In the genomic region with DNA sequence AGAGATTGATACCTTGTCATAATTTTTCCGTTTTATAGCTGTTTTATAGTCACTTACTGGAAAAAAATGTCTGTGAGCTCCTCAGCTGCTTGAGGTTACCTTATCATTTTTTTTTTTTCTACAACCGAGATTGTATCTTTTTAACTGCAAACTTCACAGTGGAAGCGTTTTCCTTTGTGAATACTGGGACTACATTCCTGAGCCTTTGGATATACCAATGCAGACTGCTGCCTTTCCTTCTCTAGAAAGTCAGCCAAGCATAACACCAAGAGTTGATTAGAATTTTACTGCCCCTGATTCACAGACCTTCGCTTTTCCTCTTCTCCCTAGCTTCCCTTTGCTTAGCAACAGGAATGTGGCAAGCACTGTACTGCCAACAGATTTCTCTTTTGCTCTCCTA, we compare ENCODE assay signal across 10 cellular contexts.
DNase-seq lines count a peak whose midpoint lies in the region; ATAC-seq and TF ChIP-seq lines count a peak whose summit lies in the region.
"Had no signal": no experiment of that assay in that cellular context is flagged by ENCODE, and none has a peak within 500 bp of the region (broad histone marks: within the 10 kb centered on the region; RNA-seq: fewer than 3 reads in every experiment).

No MANE protein-coding gene starts in this region.

- H3K36me3 ChIP-seq in GM23248 (ENCODE audit: low read depth) = no peaks in the 10 kb centered on the region
- no peaks in the 10 kb centered on the region for H3K36me3 ChIP-seq in hepatocyte (replicated peaks; ENCODE audit: insufficient read depth, low read depth)

- H3K4me1 ChIP-seq in GM23248 (ENCODE audit: insufficient read depth) (peaks cover 21% of the 10 kb centered on the region), hepatocyte (ENCODE audit: insufficient read depth) (peaks cover 8% of the 10 kb centered on the region)

- peaks cover 15% of the 10 kb centered on the region; the same call in 1 of the 2 replicates for H3F3A ChIP-seq in GM23248 (ENCODE audit: insufficient read depth)

- peak; percentile 86 for DNase-seq in GM23248
- DNase-seq in astrocyte of the spinal cord (ENCODE audit: low read depth, low spot score) = peak; percentile 87
- peak; percentile 8 for DNase-seq in hepatocyte (ENCODE audit: low spot score)
- DNase-seq in putamen (ENCODE audit: low spot score) = peak; percentile 11
- no peak for DNase-seq in SIG-M5 treated with dmso at 0.1 percent for 504 hours (lab: John Stamatoyannopoulos, UW; ENCODE audit: unreplicated experiment)
- no peak for DNase-seq in stimulated activated naive CD4-positive, alpha-beta T cell treated with Interleukin-2 at 50 U/mL for 16 hours (lab: John Stamatoyannopoulos, UW)
- DNase-seq in activated naive CD4-positive, alpha-beta T cell treated with anti-CD3 and anti-CD28 coated beads, Interleukin-2, amount 50 U/mL, for 72 hours (ENCODE audit: low spot score in 2 of 2) = no peak
- DNase-seq in stimulated activated naive CD4-positive, alpha-beta T cell (lab: John Stamatoyannopoulos, UW) = no peak
- DNase-seq: NCI-H146; stimulated activated naive CD8-positive, alpha-beta T cell treated with anti-CD3 and anti-CD28 coated beads, Interleukin-15, amount 100 ng/mL, for 72 hours had no signal

- H3K4me2 ChIP-seq in GM23248 (ENCODE audit: unreplicated experiment) = peak overlapping the region; percentile 50
- H3K4me2 ChIP-seq in hepatocyte = peak overlapping the region; percentile 6

- no peak for ATAC-seq in activated naive CD4-positive, alpha-beta T cell treated with anti-CD3 and anti-CD28 coated beads, Interleukin-2, amount 50 U/mL, for 72 hours
- ATAC-seq: stimulated activated naive CD8-positive, alpha-beta T cell treated with anti-CD3 and anti-CD28 coated beads, Interleukin-15, amount 100 ng/mL, for 72 hours had no signal

- H3K36me3 Mint-ChIP-seq in activated naive CD4-positive, alpha-beta T cell treated with anti-CD3 and anti-CD28 coated beads, Interleukin-2, amount 50 U/mL, for 72 hours = no peaks in the 10 kb centered on the region

- H4K20me1 ChIP-seq in GM23248 (ENCODE audit: insufficient read depth) (no peaks in the 10 kb centered on the region), hepatocyte (ENCODE audit: insufficient read depth, poor library complexity, severe bottlenecking) (no peaks in the 10 kb centered on the region)

- H3K27ac ChIP-seq in GM23248 (peak overlapping the region; percentile 37), hepatocyte (no peak overlapping the region)

- H3K9me3 Mint-ChIP-seq in activated naive CD4-positive, alpha-beta T cell treated with anti-CD3 and anti-CD28 coated beads, Interleukin-2, amount 50 U/mL, for 72 hours = no peaks in the 10 kb centered on the region
- H3K9me3 Mint-ChIP-seq: stimulated activated naive CD8-positive, alpha-beta T cell treated with anti-CD3 and anti-CD28 coated beads, Interleukin-15, amount 100 ng/mL, for 72 hours had no signal

- no peak overlapping the region for H2AFZ ChIP-seq in GM23248
- no peak overlapping the region for H2AFZ ChIP-seq in hepatocyte

- H3K9ac ChIP-seq in GM23248 = peak overlapping the region; percentile 28

- TF ChIP-seq CTCF in astrocyte of the spinal cord (IDR thresholded peaks at IDR 0.05; ENCODE audit: low read depth, low read length) (no peak), hepatocyte (IDR thresholded peaks at IDR 0.05; ENCODE audit: poor library complexity) (no peak)

- 21 to 30% methylated on average over 4 of the region's 4 CpGs for WGBS in GM23248 (ENCODE audit: low coverage in 1 of 2, low lambda C conversion rate in 2 of 2, missing lambda C conversion rate in 2 of 2), 2 experiments
- WGBS in hepatocyte (ENCODE audit: low lambda C conversion rate, missing lambda C conversion rate) = 21% methylated on average over 4 of the region's 4 CpGs

- no peaks in the 10 kb centered on the region for H3K9me3 ChIP-seq in GM23248 (ENCODE audit: low read depth)
- H3K9me3 ChIP-seq in hepatocyte (ENCODE audit: low read depth) = no peaks in the 10 kb centered on the region

- H3K4me3 ChIP-seq in GM23248 (peak overlapping the region; percentile 18), astrocyte of the spinal cord (ENCODE audit: low read depth, low read length) (no peak overlapping the region), hepatocyte (no peak overlapping the region)

- H3K27me3 ChIP-seq in GM23248 (replicated peaks; ENCODE audit: insufficient read depth) (no peaks in the 10 kb centered on the region), hepatocyte (no peaks in the 10 kb centered on the region)

- no peaks in the 10 kb centered on the region for H3K9me2 ChIP-seq in GM23248 (ENCODE audit: insufficient read depth)
- H3K9me2 ChIP-seq in hepatocyte (replicated peaks; ENCODE audit: insufficient read depth) = no peaks in the 10 kb centered on the region

- H3K27ac Mint-ChIP-seq in activated naive CD4-positive, alpha-beta T cell treated with anti-CD3 and anti-CD28 coated beads, Interleukin-2, amount 50 U/mL, for 72 hours = no peak overlapping the region
- H3K27ac Mint-ChIP-seq: stimulated activated naive CD8-positive, alpha-beta T cell treated with anti-CD3 and anti-CD28 coated beads, Interleukin-15, amount 100 ng/mL, for 72 hours had no signal

- H3K79me2 ChIP-seq in GM23248 (ENCODE audit: insufficient read depth) (peaks cover 12% of the 10 kb centered on the region), hepatocyte (no peaks in the 10 kb centered on the region)

- in situ Hi-C loops in GM23248 (cut with MboI) (no loop called here), astrocyte of the spinal cord (cut with HindIII; ENCODE audit: low sequenced_read_pairs) (no loop called here)

Comparison
In these comparisons a context has a peak if more than half of its experiments do, and no peak if none do; other contexts are left out.
1. DNase-seq: peak in GM23248 (single experiment), astrocyte of the spinal cord (single experiment), hepatocyte (single experiment) and putamen (single experiment); none in SIG-M5 treated with dmso at 0.1 percent for 504 hours (single experiment), stimulated activated naive CD4-positive, alpha-beta T cell treated with Interleukin-2 at 50 U/mL for 16 hours (single experiment), activated naive CD4-positive, alpha-beta T cell treated with anti-CD3 and anti-CD28 coated beads, Interleukin-2, amount 50 U/mL, for 72 hours (0 of 2) and stimulated activated naive CD4-positive, alpha-beta T cell (0 of 6).